11 cellular contexts compared by ENCODE assay signal in the genomic region with DNA sequence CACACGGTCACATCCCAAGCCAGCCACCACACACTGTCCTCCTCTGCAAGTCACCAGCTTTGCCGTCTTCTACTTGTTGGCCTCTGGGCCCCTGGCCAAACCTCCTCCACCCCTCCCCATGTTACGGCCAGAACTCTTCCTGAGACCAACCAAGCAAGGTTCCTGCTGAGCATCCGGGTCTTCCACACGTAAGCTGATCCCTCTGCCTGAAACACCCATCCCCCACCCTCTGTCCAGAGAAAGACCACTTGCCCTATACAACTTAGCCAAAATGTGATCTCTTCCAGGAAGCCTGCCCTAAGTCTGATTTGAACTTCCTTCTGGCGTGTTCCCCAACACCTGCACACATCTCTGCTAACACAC. TPM values are rescaled to one million over a fixed set of nuclear protein-coding genes. Genes with fewer than 3 reads are reported as not detected.
DNase-seq lines count a peak whose midpoint lies in the region; ATAC-seq and TF ChIP-seq lines count a peak whose summit lies in the region.
"Had no signal": no experiment of that assay in that cellular context is flagged by ENCODE, and none has a peak within 500 bp of the region (broad histone marks: within the 10 kb centered on the region; RNA-seq: fewer than 3 reads in every experiment).

No MANE protein-coding gene starts in this region.

- H3K4me1 ChIP-seq in GM23338 (ENCODE audit: insufficient read depth) (no peaks in the 10 kb centered on the region), ovary (ENCODE audit: insufficient read depth) (no peaks in the 10 kb centered on the region)

- H3K27ac ChIP-seq in GM23338 (ENCODE audit: low read depth) (peak overlapping the region; percentile 27; the same call in 1 of the 2 replicates), epithelial cell of prostate (peak overlapping the region; percentile 61), ovary (no peak overlapping the region)

- H3K9me3 ChIP-seq in ovary: no peaks in the 10 kb centered on the region

- TF ChIP-seq POLR2A in ovary (IDR thresholded peaks at IDR 0.05): no peak

- peaks cover 66% of the 10 kb centered on the region for H3K36me3 ChIP-seq in GM23338 (ENCODE audit: insufficient read depth)
- no peaks in the 10 kb centered on the region for H3K36me3 ChIP-seq in ovary

- TF ChIP-seq EP300 in ovary (IDR thresholded peaks at IDR 0.05): no peak

- H4K20me1 ChIP-seq in GM23338 (replicated peaks; ENCODE audit: insufficient read depth): peaks cover 20% of the 10 kb centered on the region

- no peaks in the 10 kb centered on the region for H3K27me3 ChIP-seq in GM23338 (ENCODE audit: insufficient read depth)
- H3K27me3 ChIP-seq in ovary: no peaks in the 10 kb centered on the region

- peaks cover 6% of the 10 kb centered on the region for H3K27me3 Mint-ChIP-seq in GM23338 (ENCODE audit: insufficient read depth, low read depth, poor library complexity)
- H3K27me3 Mint-ChIP-seq in progenitor cell of endocrine pancreas: no peaks in the 10 kb centered on the region
- H3K27me3 Mint-ChIP-seq: T-cell had no signal

- 60 to 73% (median 69%) methylated on average over 6 of the region's 6 CpGs for WGBS in ovary, 3 donors

- peak overlapping the region; percentile 90 for H3K27ac Mint-ChIP-seq in GM23338
- H3K27ac Mint-ChIP-seq in progenitor cell of endocrine pancreas: peak overlapping the region; percentile 27
- H3K27ac Mint-ChIP-seq: T-cell had no signal

- intact Hi-C loops in ovary (cut with DNase I): no loop called here

- no peak overlapping the region for H2AFZ ChIP-seq in GM23338

- ATAC-seq in GM23338: peak; percentile 70
- ATAC-seq in HG02840 (IDR thresholded peaks at IDR 0.05; ENCODE audit: low FRiP score, unreplicated experiment): no peak
- ATAC-seq: T-cell had no signal

- peaks cover 12% of the 10 kb centered on the region; the same call in 1 of the 2 replicates for H3F3A ChIP-seq in GM23338 (replicated peaks; ENCODE audit: low read depth)

- no peaks in the 10 kb centered on the region for H3K79me2 ChIP-seq in GM23338 (replicated peaks; ENCODE audit: insufficient read depth)

- H3K4me3 Mint-ChIP-seq in GM23338 (peak overlapping the region; percentile 31; the same call in 1 of the 3 replicates), progenitor cell of endocrine pancreas (ENCODE audit: low read depth) (no peak overlapping the region)
- H3K4me3 Mint-ChIP-seq: T-cell had no signal

- peak; percentile 47 for DNase-seq in GM23338 (ENCODE audit: low spot score)
- peak; percentile 21 for DNase-seq in NCI-H69 (lab: John Stamatoyannopoulos, UW)
- DNase-seq in epithelial cell of prostate (ENCODE audit: low read depth, low spot score): no peak
- DNase-seq in progenitor cell of endocrine pancreas (ENCODE audit: low spot score, unreplicated experiment): no peak
- no peak for DNase-seq in ovary
- DNase-seq in DMS153 (lab: John Stamatoyannopoulos, UW): no peak
- DNase-seq: activated CD8-positive, alpha-beta memory T cell treated with anti-CD3 and anti-CD28 coated beads for 24 hours; DMS79 treated with DMSO at 0.1 percent for 48 hours; stimulated activated CD4-positive, alpha-beta T cell treated with anti-CD3 and anti-CD28 coated beads, Interleukin-15, amount 100 ng/mL, for 24 hours; T-cell had no signal

- H3K4me2 ChIP-seq in GM23338: no peak overlapping the region

- H3K4me1 Mint-ChIP-seq in GM23338: peaks cover 11% of the 10 kb centered on the region
- H3K4me1 Mint-ChIP-seq in progenitor cell of endocrine pancreas (ENCODE audit: low read depth): no peaks in the 10 kb centered on the region
- H3K4me1 Mint-ChIP-seq: T-cell had no signal

- TF ChIP-seq CTCF in GM23338 (conservative IDR thresholded peaks at IDR 0.05; ENCODE audit: low read depth in 2 of 2): no peak
- TF ChIP-seq CTCF in progenitor cell of endocrine pancreas (IDR thresholded peaks at IDR 0.05; ENCODE audit: unreplicated experiment): no peak
- no peak for TF ChIP-seq CTCF in ovary (IDR thresholded peaks at IDR 0.05)

- peaks cover 92% of the 10 kb centered on the region for H3K36me3 Mint-ChIP-seq in GM23338 (ENCODE audit: low read depth)
- H3K36me3 Mint-ChIP-seq in progenitor cell of endocrine pancreas (ENCODE audit: insufficient read depth): peaks cover 3% of the 10 kb centered on the region

- no peak overlapping the region for H3K4me3 ChIP-seq in GM23338
- no peak overlapping the region for H3K4me3 ChIP-seq in ovary

- no peaks in the 10 kb centered on the region for H3K9me2 ChIP-seq in GM23338 (ENCODE audit: insufficient read depth)

- H3K9me3 Mint-ChIP-seq in GM23338 (no peaks in the 10 kb centered on the region), progenitor cell of endocrine pancreas (ENCODE audit: low read depth) (no peaks in the 10 kb centered on the region)
- H3K9me3 Mint-ChIP-seq: T-cell had no signal

TF ChIP-seq in GM23338, 12 proteins besides CTCF, POLR2A, EP300 and RAD21 (continues in another document):
- TF ChIP-seq EZH2phosphoT487 (IDR thresholded peaks at IDR 0.05; ENCODE audit: unreplicated experiment) (no peak), REST (IDR thresholded peaks at IDR 0.05; ENCODE audit: unreplicated experiment) (no peak), CREB1 (CRISPR knock-in tag; IDR thresholded peaks at IDR 0.05; ENCODE audit: low read depth) (no peak), EZH2 (IDR thresholded peaks at IDR 0.05; ENCODE audit: low read depth, unreplicated experiment) (no peak), NANOG (IDR thresholded peaks at IDR 0.05; ENCODE audit: borderline replicate concordance) (no peak), ZNF331 (CRISPR knock-in tag; IDR thresholded peaks at IDR 0.05; ENCODE audit: low read depth) (no peak), JUNB (IDR thresholded peaks at IDR 0.05; ENCODE audit: unreplicated experiment) (no peak), ZNF114 (CRISPR knock-in tag; IDR thresholded peaks at IDR 0.05) (no peak)
- TF ChIP-seq, protein P1, sequence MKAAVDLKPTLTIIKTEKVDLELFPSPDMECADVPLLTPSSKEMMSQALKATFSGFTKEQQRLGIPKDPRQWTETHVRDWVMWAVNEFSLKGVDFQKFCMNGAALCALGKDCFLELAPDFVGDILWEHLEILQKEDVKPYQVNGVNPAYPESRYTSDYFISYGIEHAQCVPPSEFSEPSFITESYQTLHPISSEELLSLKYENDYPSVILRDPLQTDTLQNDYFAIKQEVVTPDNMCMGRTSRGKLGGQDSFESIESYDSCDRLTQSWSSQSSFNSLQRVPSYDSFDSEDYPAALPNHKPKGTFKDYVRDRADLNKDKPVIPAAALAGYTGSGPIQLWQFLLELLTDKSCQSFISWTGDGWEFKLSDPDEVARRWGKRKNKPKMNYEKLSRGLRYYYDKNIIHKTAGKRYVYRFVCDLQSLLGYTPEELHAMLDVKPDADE (IDR thresholded peaks at IDR 0.05): no peak

RNA-seq across cellular contexts. Expression of gene CHADL, which starts 16.1 kb away (rescaled TPM):
- total RNA-seq in GM23338 (2014; rRNA removed; shearing (Covaris generic)): 1.5 and 1.6 TPM in 2 replicates
- polyA plus RNA-seq in GM23338 (2016; fragmentation: Nextera tagmentation; extraction: Ambion mirVana) (0.70 TPM in 1 of 2 replicates, not detected in the other), ovary (1 to 10 TPM in 1 of 2 donors, under 1 TPM in 1; 0.08 to 4.4 TPM)
- total RNA-seq in progenitor cell of endocrine pancreas (3.1 TPM in 2 replicates), ovary (1 to 10 TPM; 1.7 to 6.2 (median 2.6) TPM)

RNA-seq across cellular contexts. Expression of gene RANGAP1, which starts 29.1 kb away (rescaled TPM):
- total RNA-seq in GM23338 (2014; rRNA removed; shearing (Covaris generic)): 133 and 141 TPM in 2 replicates
- polyA plus RNA-seq in GM23338 (2016; fragmentation: Nextera tagmentation; extraction: Ambion mirVana) (54.2 and 54.7 TPM in 2 replicates), ovary (10 to 100 TPM; 27.4 to 31.5 TPM)
- total RNA-seq in progenitor cell of endocrine pancreas (76.3 and 78.0 TPM in 2 replicates), ovary (10 to 100 TPM; 17.2 to 37.9 (median 33.7) TPM)

RNA-seq across cellular contexts. Expression of gene ZC3H7B, which starts 44.4 kb away (rescaled TPM):
- 51.3 and 61.5 TPM in 2 replicates for total RNA-seq in GM23338 (2014; rRNA removed; shearing (Covaris generic))
- 5.7 and 7.0 TPM in 2 replicates for polyA plus RNA-seq in GM23338 (2016; fragmentation: Nextera tagmentation; extraction: Ambion mirVana)
- total RNA-seq in progenitor cell of endocrine pancreas: 77.3 and 83.4 TPM in 2 replicates
- 10 to 100 TPM; 27.3 to 96.5 (median 88.0) TPM for total RNA-seq in ovary
- 10 to 100 TPM; 30.7 to 63.1 TPM for polyA plus RNA-seq in ovary

RNA-seq across cellular contexts. Expression of gene L3MBTL2, which starts 51.8 kb away (rescaled TPM):
- total RNA-seq in GM23338 (2014; rRNA removed; shearing (Covaris generic)): 23.4 and 27.1 TPM in 2 replicates
- polyA plus RNA-seq in GM23338 (2016; fragmentation: Nextera tagmentation; extraction: Ambion mirVana) (12.7 and 13.9 TPM in 2 replicates), ovary (10 to 100 TPM; 14.8 to 20.7 TPM)
- total RNA-seq in progenitor cell of endocrine pancreas (28.8 and 30.3 TPM in 2 replicates), ovary (10 to 100 TPM in 6 of 7 donors, 1 to 10 TPM in 1; 8.9 to 32.1 (median 25.6) TPM)

Comparison
In these comparisons a context has a peak if more than half of its experiments do, and no peak if none do; other contexts are left out.
1. DNase-seq: peak in GM23338 (single experiment) and NCI-H69 (single experiment); none in epithelial cell of prostate (single experiment), progenitor cell of endocrine pancreas (single experiment), ovary (0 of 5) and DMS153 (single experiment).
2. H3K27ac ChIP-seq: peak in GM23338 (single experiment) and epithelial cell of prostate (single experiment); none in ovary (0 of 2).